ENCODE assay signal across 8 cellular contexts in genomic region chr11:118488480-118489109, GRCh38. TPM values are rescaled to one million over a fixed set of nuclear protein-coding genes. Genes with fewer than 3 reads are reported as not detected.
DNase-seq lines count a peak whose midpoint lies in the region; ATAC-seq and TF ChIP-seq lines count a peak whose summit lies in the region.

No MANE protein-coding gene starts in this region.

- no peaks in the 10 kb centered on the region for H3K27me3 Mint-ChIP-seq in endodermal cell (ENCODE audit: insufficient read depth)

- H3K4me3 ChIP-seq in endodermal cell (ENCODE audit: low read length): no peak overlapping the region

- TF ChIP-seq CTCF in endodermal cell (conservative IDR thresholded peaks at IDR 0.05): peak; percentile 90

- peaks cover 66% of the 10 kb centered on the region for H3K36me3 Mint-ChIP-seq in endodermal cell (ENCODE audit: low read depth)

- no peaks in the 10 kb centered on the region for H3K9me3 Mint-ChIP-seq in endodermal cell

- 20 to 28% methylated on average over 6 of the region's 7 CpGs for WGBS in endodermal cell (ENCODE audit: insufficient coverage in 1 of 2, insufficient read length in 1 of 2), 2 experiments

- peaks cover 88% of the 10 kb centered on the region for H3K36me3 ChIP-seq in endodermal cell (ENCODE audit: control insufficient read depth, insufficient read depth, low read length)

- H3K27me3 ChIP-seq in endodermal cell (ENCODE audit: control insufficient read depth, insufficient read depth, low read length, poor library complexity, severe bottlenecking): no peaks in the 10 kb centered on the region

- no peak for ATAC-seq in HG03025 (IDR thresholded peaks at IDR 0.05; ENCODE audit: low FRiP score, unreplicated experiment)

- H3K27ac ChIP-seq in endodermal cell (ENCODE audit: low read depth, low read length): no peak overlapping the region

- no peak overlapping the region for H3K9ac ChIP-seq in endodermal cell (ENCODE audit: extremely low read depth, low read length, poor library complexity, severe bottlenecking)

- peak overlapping the region; percentile 39 for H3K27ac Mint-ChIP-seq in endodermal cell

- H3K4me1 Mint-ChIP-seq in endodermal cell: no peaks in the 10 kb centered on the region

- no peaks in the 10 kb centered on the region for H3K4me1 ChIP-seq in endodermal cell (ENCODE audit: control insufficient read depth, insufficient read depth, low read length)

- no peaks in the 10 kb centered on the region for H3K9me3 ChIP-seq in endodermal cell (ENCODE audit: control insufficient read depth, low read length)

- DNase-seq in CD1c-positive myeloid dendritic cell (ENCODE audit: extremely low spot score) (peak; percentile 78), HT-29 (ENCODE audit: low spot score) (peak; percentile 91), NOMO-1 (lab: John Stamatoyannopoulos, UW; ENCODE audit: unreplicated experiment in 2 of 2) (peak; percentile 49 to 70), endodermal cell (peak; percentile 90), mucosa of gallbladder (ENCODE audit: low spot score) (peak; percentile 48)
- peak; percentile 34 to 60 (median 45) for DNase-seq in activated CD8-positive, alpha-beta memory T cell treated with anti-CD3 and anti-CD28 coated beads for 48 hours (ENCODE audit: low read depth in 2 of 3, low spot score in 2 of 3)
- peak; percentile 60 to 63 for DNase-seq in stimulated activated CD8-positive, alpha-beta memory T cell treated with anti-CD3 and anti-CD28 coated beads, Interleukin-7, amount 100 ng/mL, for 1 hour (ENCODE audit: low read depth in 2 of 2)

- no peak overlapping the region for H3K4me3 Mint-ChIP-seq in endodermal cell

RNA-seq across cellular contexts. Expression of gene TTC36, which starts 38.7 kb away (rescaled TPM):
- not detected in 2 replicates for total RNA-seq in HT-29 (2014; rRNA removed; shearing (Covaris generic))
- total RNA-seq in endodermal cell (under 1 TPM; 0.42 to 0.46 TPM), mucosa of gallbladder (1.2 TPM)
- not detected for polyA plus RNA-seq in endodermal cell (2013, experiment 1 of 2)
- 0.33 TPM for polyA plus RNA-seq in endodermal cell (2013, experiment 2 of 2)

RNA-seq across cellular contexts. Expression of gene TMEM25, which starts 42.4 kb away (rescaled TPM):
- total RNA-seq in HT-29 (2014; rRNA removed; shearing (Covaris generic)): 4.3 and 4.4 TPM in 2 replicates
- total RNA-seq in endodermal cell (10 to 100 TPM; 22.4 to 30.6 TPM), mucosa of gallbladder (41.5 TPM)
- 24.2 TPM for polyA plus RNA-seq in endodermal cell (2013, experiment 1 of 2)
- polyA plus RNA-seq in endodermal cell (2013, experiment 2 of 2): 24.8 TPM

RNA-seq across cellular contexts. Expression of gene KMT2A, which starts 52.3 kb away (rescaled TPM):
- total RNA-seq in HT-29 (2014; rRNA removed; shearing (Covaris generic)): 49.7 and 54.8 TPM in 2 replicates
- total RNA-seq in endodermal cell (10 to 100 TPM; 76.9 to 78.8 TPM), mucosa of gallbladder (61.2 TPM)
- polyA plus RNA-seq in endodermal cell (2013, experiment 1 of 2): 31.8 TPM
- polyA plus RNA-seq in endodermal cell (2013, experiment 2 of 2): 34.7 TPM
